Comparison of ENCODE assay signal across 8 cellular contexts in genomic region chr16:75565640-75566039, GRCh38. TPM values are rescaled to one million over a fixed set of nuclear protein-coding genes. Genes with fewer than 3 reads are reported as not detected.
A peak's percentile ranks its signal among the peaks of the same experiment; 100 is the strongest.
DNase-seq lines count a peak whose midpoint lies in the region; ATAC-seq and TF ChIP-seq lines count a peak whose summit lies in the region.

No MANE protein-coding gene starts in this region.

- peaks cover 14% of the 10 kb centered on the region for H4K20me1 ChIP-seq in Karpas-422 (ENCODE audit: insufficient read depth, low read depth, low read length)

- peak overlapping the region; percentile 66 for H2AFZ ChIP-seq in Karpas-422 (ENCODE audit: low read length)

- peaks cover 13% of the 10 kb centered on the region for H3K36me3 Mint-ChIP-seq in activated CD8-positive, alpha-beta memory T cell treated with anti-CD3 and anti-CD28 coated beads, Interleukin-2, amount 10 ng/mL, durations not matched to agents 7 days and 5 days
- no peaks in the 10 kb centered on the region for H3K36me3 Mint-ChIP-seq in neural crest cell (ENCODE audit: low read depth)

- ATAC-seq in activated CD8-positive, alpha-beta memory T cell treated with anti-CD3 and anti-CD28 coated beads, Interleukin-2, amount 10 ng/mL, durations not matched to agents 7 days and 5 days: no peak
- ATAC-seq in GM18519 (IDR thresholded peaks at IDR 0.05; ENCODE audit: low FRiP score, unreplicated experiment): no peak

- peaks cover 27% of the 10 kb centered on the region for H3K36me3 ChIP-seq in Karpas-422 (ENCODE audit: insufficient read depth, low read length)
- H3K36me3 ChIP-seq in effector memory CD4-positive, alpha-beta T cell (ENCODE audit: control insufficient read depth, insufficient read depth, low read length): peaks cover 11% of the 10 kb centered on the region

- CTCF ChIA-PET in activated CD8-positive, alpha-beta memory T cell treated with anti-CD3 and anti-CD28 coated beads, Interleukin-2, amount 10 ng/mL, durations not matched to agents 7 days and 5 days (lab: Charles Lee): interaction anchor here (1.0 to 3.6 kb wide), 6 partner anchors 9 to 101 kb away, joined by 3 to 19 read pairs (median 5); partner anchors contain the start of genes ADAT1, TMEM170A and TMEM231

- peaks cover 38% of the 10 kb centered on the region for H3K4me1 Mint-ChIP-seq in activated CD8-positive, alpha-beta memory T cell treated with anti-CD3 and anti-CD28 coated beads, Interleukin-2, amount 10 ng/mL, durations not matched to agents 7 days and 5 days
- peaks cover 24% of the 10 kb centered on the region for H3K4me1 Mint-ChIP-seq in neural crest cell

- peak overlapping the region; percentile 94 for H3K9ac ChIP-seq in Karpas-422 (ENCODE audit: low read length)

- no peaks in the 10 kb centered on the region for H3K9me3 ChIP-seq in Karpas-422 (ENCODE audit: low read length)
- H3K9me3 ChIP-seq in effector memory CD4-positive, alpha-beta T cell (ENCODE audit: control insufficient read depth, low read length): no peaks in the 10 kb centered on the region

- H3K27me3 Mint-ChIP-seq in activated CD8-positive, alpha-beta memory T cell treated with anti-CD3 and anti-CD28 coated beads, Interleukin-2, amount 10 ng/mL, durations not matched to agents 7 days and 5 days: peaks cover 15% of the 10 kb centered on the region
- H3K27me3 Mint-ChIP-seq in neural crest cell (ENCODE audit: low read depth): peaks cover 11% of the 10 kb centered on the region

- H3K9me2 ChIP-seq in Karpas-422 (replicated peaks; ENCODE audit: insufficient read depth, low read length): no peaks in the 10 kb centered on the region

- peak overlapping the region; percentile 89 for H3K4me3 Mint-ChIP-seq in activated CD8-positive, alpha-beta memory T cell treated with anti-CD3 and anti-CD28 coated beads, Interleukin-2, amount 10 ng/mL, durations not matched to agents 7 days and 5 days
- peak overlapping the region; percentile 97 for H3K4me3 Mint-ChIP-seq in neural crest cell

- no peaks in the 10 kb centered on the region for H3K27me3 ChIP-seq in Karpas-422 (ENCODE audit: low read length)
- no peaks in the 10 kb centered on the region for H3K27me3 ChIP-seq in effector memory CD4-positive, alpha-beta T cell (replicated peaks; ENCODE audit: control insufficient read depth, insufficient read depth, low read length, poor library complexity, severe bottlenecking)

- peak overlapping the region; percentile 98 for H3K4me2 ChIP-seq in Karpas-422 (ENCODE audit: low read depth, low read length, poor library complexity, severe bottlenecking)

- H3K4me1 ChIP-seq in Karpas-422 (ENCODE audit: low read length): peaks cover 52% of the 10 kb centered on the region
- H3K4me1 ChIP-seq in effector memory CD4-positive, alpha-beta T cell (ENCODE audit: control insufficient read depth, insufficient read depth, low read length, poor library complexity, severe bottlenecking): peaks cover 17% of the 10 kb centered on the region

- no peak overlapping the region for H3K27ac ChIP-seq in Karpas-422 (ENCODE audit: low read length)
- H3K27ac ChIP-seq in effector memory CD4-positive, alpha-beta T cell (ENCODE audit: insufficient read depth, low read length, poor library complexity, severe bottlenecking): peak overlapping the region; percentile 83

- no peak for TF ChIP-seq CTCF in neural crest cell (conservative IDR thresholded peaks at IDR 0.05)

- DNase-seq in activated CD8-positive, alpha-beta memory T cell treated with anti-CD3 and anti-CD28 coated beads, Interleukin-2, amount 10 ng/mL, durations not matched to agents 7 days and 5 days: no peak
- no peak for DNase-seq in activated CD8-positive, alpha-beta memory T cell treated with anti-CD3 and anti-CD28 coated beads, Interleukin-2, amount 50 U/mL, for 48 hours
- DNase-seq in Karpas-422: no peak
- DNase-seq in effector memory CD4-positive, alpha-beta T cell: no peak
- no peak for DNase-seq in neural crest cell (ENCODE audit: low read depth, low spot score)
- no peak for DNase-seq in stimulated activated CD4-positive, alpha-beta T cell treated with anti-CD3 and anti-CD28 coated beads, Interleukin-1b, Interleukin-23, amount 100 ng/mL, for 48 hours
- no peak for DNase-seq in NCI-H82 (lab: John Stamatoyannopoulos, UW)

- H3K27ac Mint-ChIP-seq in activated CD8-positive, alpha-beta memory T cell treated with anti-CD3 and anti-CD28 coated beads, Interleukin-2, amount 10 ng/mL, durations not matched to agents 7 days and 5 days: peak overlapping the region; percentile 92
- H3K27ac Mint-ChIP-seq in neural crest cell (ENCODE audit: unreplicated experiment): peak overlapping the region; percentile 79

- peak overlapping the region; percentile 80 for H3K4me3 ChIP-seq in Karpas-422 (ENCODE audit: low read length)
- H3K4me3 ChIP-seq in effector memory CD4-positive, alpha-beta T cell (ENCODE audit: insufficient read depth, low read depth, low read length, poor library complexity, severe bottlenecking): peak overlapping the region; percentile 97

- no peaks in the 10 kb centered on the region for H3K9me3 Mint-ChIP-seq in activated CD8-positive, alpha-beta memory T cell treated with anti-CD3 and anti-CD28 coated beads, Interleukin-2, amount 10 ng/mL, durations not matched to agents 7 days and 5 days (ENCODE audit: low read depth)
- no peaks in the 10 kb centered on the region for H3K9me3 Mint-ChIP-seq in neural crest cell

- peaks cover 33% of the 10 kb centered on the region for H3K79me2 ChIP-seq in Karpas-422 (ENCODE audit: low read length)

RNA-seq across cellular contexts. Expression of gene GABARAPL2, which starts 0.5 kb away (rescaled TPM):
- total RNA-seq in activated CD8-positive, alpha-beta memory T cell treated with anti-CD3 and anti-CD28 coated beads, Interleukin-2, amount 10 ng/mL, durations not matched to agents 7 days and 5 days: 10 to 100 TPM; 59.9 to 70.8 TPM
- total RNA-seq in Karpas-422 (2014; rRNA removed; shearing (Covaris generic); ENCODE audit: low replicate concordance): 48.8 and 88.3 TPM in 2 replicates
- 83.0 and 87.0 TPM in 2 replicates for total RNA-seq in neural crest cell

RNA-seq across cellular contexts. Expression of gene TMEM231, which starts 9.6 kb away (rescaled TPM):
- total RNA-seq in activated CD8-positive, alpha-beta memory T cell treated with anti-CD3 and anti-CD28 coated beads, Interleukin-2, amount 10 ng/mL, durations not matched to agents 7 days and 5 days: 1 to 10 TPM; 2.9 to 3.2 TPM
- total RNA-seq in Karpas-422 (2014; rRNA removed; shearing (Covaris generic); ENCODE audit: low replicate concordance): 15.7 and 31.2 TPM in 2 replicates
- total RNA-seq in neural crest cell: 25.8 and 27.5 TPM in 2 replicates

RNA-seq across cellular contexts. Expression of gene CHST5, which starts 29.7 kb away (rescaled TPM):
- under 1 TPM in 1 of 2 experiments, not detected in 1; 0.14 TPM for total RNA-seq in activated CD8-positive, alpha-beta memory T cell treated with anti-CD3 and anti-CD28 coated beads, Interleukin-2, amount 10 ng/mL, durations not matched to agents 7 days and 5 days
- total RNA-seq in Karpas-422 (2014; rRNA removed; shearing (Covaris generic); ENCODE audit: low replicate concordance): 0.76 and 0.97 TPM in 2 replicates
- 1.3 and 1.5 TPM in 2 replicates for total RNA-seq in neural crest cell

RNA-seq across cellular contexts. Expression of gene ADAT1, which starts 57.4 kb away (rescaled TPM):
- 10 to 100 TPM; 48.3 to 57.2 TPM for total RNA-seq in activated CD8-positive, alpha-beta memory T cell treated with anti-CD3 and anti-CD28 coated beads, Interleukin-2, amount 10 ng/mL, durations not matched to agents 7 days and 5 days
- total RNA-seq in Karpas-422 (2014; rRNA removed; shearing (Covaris generic); ENCODE audit: low replicate concordance): 58.4 and 97.3 TPM in 2 replicates
- total RNA-seq in neural crest cell: 78.7 and 82.6 TPM in 2 replicates
